1 cellular context compared by ENCODE assay signal in the genomic region with DNA sequence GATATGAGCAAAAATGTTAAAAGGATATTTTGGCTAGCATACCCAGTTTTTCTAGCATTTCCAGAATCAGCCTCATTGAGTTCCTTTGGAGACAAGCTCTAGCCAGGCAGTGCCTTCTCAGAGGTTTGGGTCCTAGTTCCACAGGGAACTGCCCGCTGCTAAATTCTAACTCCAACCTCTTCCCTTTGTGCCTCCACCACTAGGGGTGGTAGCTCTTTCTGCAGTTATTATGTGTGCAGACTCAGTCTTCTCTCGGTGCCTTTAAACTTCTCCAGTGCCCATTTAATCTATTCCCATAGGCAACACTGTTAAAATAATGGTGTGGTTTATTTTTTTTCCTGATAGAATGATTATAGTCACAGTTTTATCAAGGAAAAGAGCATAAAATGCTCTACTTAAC.
TF ChIP-seq lines count a peak whose summit lies in the region.

No MANE protein-coding gene starts in this region.

TF ChIP-seq in H1, 55 proteins besides CTCF, POLR2A, EP300 and RAD21 (continued from another document):
- TF ChIP-seq, protein P1, sequence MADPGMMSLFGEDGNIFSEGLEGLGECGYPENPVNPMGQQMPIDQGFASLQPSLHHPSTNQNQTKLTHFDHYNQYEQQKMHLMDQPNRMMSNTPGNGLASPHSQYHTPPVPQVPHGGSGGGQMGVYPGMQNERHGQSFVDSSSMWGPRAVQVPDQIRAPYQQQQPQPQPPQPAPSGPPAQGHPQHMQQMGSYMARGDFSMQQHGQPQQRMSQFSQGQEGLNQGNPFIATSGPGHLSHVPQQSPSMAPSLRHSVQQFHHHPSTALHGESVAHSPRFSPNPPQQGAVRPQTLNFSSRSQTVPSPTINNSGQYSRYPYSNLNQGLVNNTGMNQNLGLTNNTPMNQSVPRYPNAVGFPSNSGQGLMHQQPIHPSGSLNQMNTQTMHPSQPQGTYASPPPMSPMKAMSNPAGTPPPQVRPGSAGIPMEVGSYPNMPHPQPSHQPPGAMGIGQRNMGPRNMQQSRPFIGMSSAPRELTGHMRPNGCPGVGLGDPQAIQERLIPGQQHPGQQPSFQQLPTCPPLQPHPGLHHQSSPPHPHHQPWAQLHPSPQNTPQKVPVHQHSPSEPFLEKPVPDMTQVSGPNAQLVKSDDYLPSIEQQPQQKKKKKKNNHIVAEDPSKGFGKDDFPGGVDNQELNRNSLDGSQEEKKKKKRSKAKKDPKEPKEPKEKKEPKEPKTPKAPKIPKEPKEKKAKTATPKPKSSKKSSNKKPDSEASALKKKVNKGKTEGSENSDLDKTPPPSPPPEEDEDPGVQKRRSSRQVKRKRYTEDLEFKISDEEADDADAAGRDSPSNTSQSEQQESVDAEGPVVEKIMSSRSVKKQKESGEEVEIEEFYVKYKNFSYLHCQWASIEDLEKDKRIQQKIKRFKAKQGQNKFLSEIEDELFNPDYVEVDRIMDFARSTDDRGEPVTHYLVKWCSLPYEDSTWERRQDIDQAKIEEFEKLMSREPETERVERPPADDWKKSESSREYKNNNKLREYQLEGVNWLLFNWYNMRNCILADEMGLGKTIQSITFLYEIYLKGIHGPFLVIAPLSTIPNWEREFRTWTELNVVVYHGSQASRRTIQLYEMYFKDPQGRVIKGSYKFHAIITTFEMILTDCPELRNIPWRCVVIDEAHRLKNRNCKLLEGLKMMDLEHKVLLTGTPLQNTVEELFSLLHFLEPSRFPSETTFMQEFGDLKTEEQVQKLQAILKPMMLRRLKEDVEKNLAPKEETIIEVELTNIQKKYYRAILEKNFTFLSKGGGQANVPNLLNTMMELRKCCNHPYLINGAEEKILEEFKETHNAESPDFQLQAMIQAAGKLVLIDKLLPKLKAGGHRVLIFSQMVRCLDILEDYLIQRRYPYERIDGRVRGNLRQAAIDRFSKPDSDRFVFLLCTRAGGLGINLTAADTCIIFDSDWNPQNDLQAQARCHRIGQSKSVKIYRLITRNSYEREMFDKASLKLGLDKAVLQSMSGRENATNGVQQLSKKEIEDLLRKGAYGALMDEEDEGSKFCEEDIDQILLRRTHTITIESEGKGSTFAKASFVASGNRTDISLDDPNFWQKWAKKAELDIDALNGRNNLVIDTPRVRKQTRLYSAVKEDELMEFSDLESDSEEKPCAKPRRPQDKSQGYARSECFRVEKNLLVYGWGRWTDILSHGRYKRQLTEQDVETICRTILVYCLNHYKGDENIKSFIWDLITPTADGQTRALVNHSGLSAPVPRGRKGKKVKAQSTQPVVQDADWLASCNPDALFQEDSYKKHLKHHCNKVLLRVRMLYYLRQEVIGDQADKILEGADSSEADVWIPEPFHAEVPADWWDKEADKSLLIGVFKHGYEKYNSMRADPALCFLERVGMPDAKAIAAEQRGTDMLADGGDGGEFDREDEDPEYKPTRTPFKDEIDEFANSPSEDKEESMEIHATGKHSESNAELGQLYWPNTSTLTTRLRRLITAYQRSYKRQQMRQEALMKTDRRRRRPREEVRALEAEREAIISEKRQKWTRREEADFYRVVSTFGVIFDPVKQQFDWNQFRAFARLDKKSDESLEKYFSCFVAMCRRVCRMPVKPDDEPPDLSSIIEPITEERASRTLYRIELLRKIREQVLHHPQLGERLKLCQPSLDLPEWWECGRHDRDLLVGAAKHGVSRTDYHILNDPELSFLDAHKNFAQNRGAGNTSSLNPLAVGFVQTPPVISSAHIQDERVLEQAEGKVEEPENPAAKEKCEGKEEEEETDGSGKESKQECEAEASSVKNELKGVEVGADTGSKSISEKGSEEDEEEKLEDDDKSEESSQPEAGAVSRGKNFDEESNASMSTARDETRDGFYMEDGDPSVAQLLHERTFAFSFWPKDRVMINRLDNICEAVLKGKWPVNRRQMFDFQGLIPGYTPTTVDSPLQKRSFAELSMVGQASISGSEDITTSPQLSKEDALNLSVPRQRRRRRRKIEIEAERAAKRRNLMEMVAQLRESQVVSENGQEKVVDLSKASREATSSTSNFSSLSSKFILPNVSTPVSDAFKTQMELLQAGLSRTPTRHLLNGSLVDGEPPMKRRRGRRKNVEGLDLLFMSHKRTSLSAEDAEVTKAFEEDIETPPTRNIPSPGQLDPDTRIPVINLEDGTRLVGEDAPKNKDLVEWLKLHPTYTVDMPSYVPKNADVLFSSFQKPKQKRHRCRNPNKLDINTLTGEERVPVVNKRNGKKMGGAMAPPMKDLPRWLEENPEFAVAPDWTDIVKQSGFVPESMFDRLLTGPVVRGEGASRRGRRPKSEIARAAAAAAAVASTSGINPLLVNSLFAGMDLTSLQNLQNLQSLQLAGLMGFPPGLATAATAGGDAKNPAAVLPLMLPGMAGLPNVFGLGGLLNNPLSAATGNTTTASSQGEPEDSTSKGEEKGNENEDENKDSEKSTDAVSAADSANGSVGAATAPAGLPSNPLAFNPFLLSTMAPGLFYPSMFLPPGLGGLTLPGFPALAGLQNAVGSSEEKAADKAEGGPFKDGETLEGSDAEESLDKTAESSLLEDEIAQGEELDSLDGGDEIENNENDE (IDR thresholded peaks at IDR 0.05; ENCODE audit: insufficient replicate concordance, low read length) = no peak
- TF ChIP-seq SIN3A (conservative IDR thresholded peaks at IDR 0.05 in 1 of 2, IDR thresholded peaks at IDR 0.05 in 1 of 2; ENCODE audit: low read depth in 1 of 2, low read length in 2 of 2) (no peak), SRF (IDR thresholded peaks at IDR 0.05; ENCODE audit: low read depth, low read length) (no peak), KDM4A (IDR thresholded peaks at IDR 0.05; ENCODE audit: low read depth, low read length, severe bottlenecking) (no peak), CHD2 (IDR thresholded peaks at IDR 0.05; ENCODE audit: low read length) (no peak), POLR2AphosphoS5 (IDR thresholded peaks at IDR 0.05; ENCODE audit: low read depth, low read length) (no peak), TBP (IDR thresholded peaks at IDR 0.05; ENCODE audit: low read depth, low read length) (no peak), SP4 (IDR thresholded peaks at IDR 0.05; ENCODE audit: low read length) (no peak), NRF1 (IDR thresholded peaks at IDR 0.05; ENCODE audit: low read depth, low read length) (no peak)
